Comparison of ENCODE assay signal across 7 cellular contexts in genomic region chr12:75560167-75560566, GRCh38. TPM values are rescaled to one million over a fixed set of nuclear protein-coding genes. Genes with fewer than 3 reads are reported as not detected.
DNase-seq lines count a peak whose midpoint lies in the region; ATAC-seq and TF ChIP-seq lines count a peak whose summit lies in the region.

No MANE protein-coding gene starts in this region.

- H3K27me3 Mint-ChIP-seq in endodermal cell (ENCODE audit: insufficient read depth), result no peaks in the 10 kb centered on the region
- peaks cover 45% of the 10 kb centered on the region for H3K27me3 Mint-ChIP-seq in activated T-helper 2 cell treated with anti-CD3 and anti-CD28 coated beads, Interferon-gamma antibody, Interleukin-2, Interleukin-4, amounts not matched to agents 10 μg/mL and 5 μg/mL and 100 μg/mL, durations not matched to agents 14 hours and 24 hours and 36 hours (ENCODE audit: low read depth)

- TF ChIP-seq CTCF in GM13976 (IDR thresholded peaks at IDR 0.05; ENCODE audit: borderline replicate concordance, control extremely low read depth, extremely low read depth, insufficient read depth, missing control alignments) (peak; percentile 23), endodermal cell (conservative IDR thresholded peaks at IDR 0.05) (peak; percentile 26), psoas muscle (IDR thresholded peaks at IDR 0.05) (peak; percentile 22)

- no peak for ATAC-seq in psoas muscle
- ATAC-seq in HG03354 (IDR thresholded peaks at IDR 0.05; ENCODE audit: poor library complexity, severe bottlenecking, unreplicated experiment), result no peak

- no peak overlapping the region for H3K9ac ChIP-seq in endodermal cell (ENCODE audit: extremely low read depth, low read length, poor library complexity, severe bottlenecking)

- H3K4me1 Mint-ChIP-seq in endodermal cell, result no peaks in the 10 kb centered on the region
- peaks cover 4% of the 10 kb centered on the region for H3K4me1 Mint-ChIP-seq in activated T-helper 2 cell treated with anti-CD3 and anti-CD28 coated beads, Interferon-gamma antibody, Interleukin-2, Interleukin-4, amounts not matched to agents 10 μg/mL and 5 μg/mL and 100 μg/mL, durations not matched to agents 14 hours and 24 hours and 36 hours (ENCODE audit: low read depth)

- H3K36me3 Mint-ChIP-seq in endodermal cell (ENCODE audit: low read depth), result no peaks in the 10 kb centered on the region
- no peaks in the 10 kb centered on the region for H3K36me3 Mint-ChIP-seq in activated T-helper 2 cell treated with anti-CD3 and anti-CD28 coated beads, Interferon-gamma antibody, Interleukin-2, Interleukin-4, amounts not matched to agents 10 μg/mL and 5 μg/mL and 100 μg/mL, durations not matched to agents 14 hours and 24 hours and 36 hours (ENCODE audit: low read depth)

- in situ Hi-C loops in GM13976 (cut with MboI; ENCODE audit: low sequenced_read_pairs, unreplicated experiment), result no loop called here

- H3K4me3 ChIP-seq in endodermal cell (ENCODE audit: low read length) (no peak overlapping the region), psoas muscle (no peak overlapping the region)

- no peak overlapping the region for H3K4me3 Mint-ChIP-seq in endodermal cell
- H3K4me3 Mint-ChIP-seq in activated T-helper 2 cell treated with anti-CD3 and anti-CD28 coated beads, Interferon-gamma antibody, Interleukin-2, Interleukin-4, amounts not matched to agents 10 μg/mL and 5 μg/mL and 100 μg/mL, durations not matched to agents 14 hours and 24 hours and 36 hours (ENCODE audit: low read depth), result no peak overlapping the region

- intact Hi-C loops in psoas muscle (cut with DNase I), result no loop called here
- intact Hi-C loops in activated T-helper 2 cell treated with anti-CD3 and anti-CD28 coated beads, Interferon-gamma antibody, Interleukin-2, Interleukin-4, amounts not matched to agents 10 μg/mL and 5 μg/mL and 100 μg/mL, durations not matched to agents 14 hours and 24 hours and 36 hours (cut with micrococcal nuclease), result no loop called here

- H3K9me3 Mint-ChIP-seq in endodermal cell, result peaks cover 8% of the 10 kb centered on the region
- H3K9me3 Mint-ChIP-seq in activated T-helper 2 cell treated with anti-CD3 and anti-CD28 coated beads, Interferon-gamma antibody, Interleukin-2, Interleukin-4, amounts not matched to agents 10 μg/mL and 5 μg/mL and 100 μg/mL, durations not matched to agents 14 hours and 24 hours and 36 hours, result no peaks in the 10 kb centered on the region

- no peaks in the 10 kb centered on the region for H3K4me1 ChIP-seq in endodermal cell (ENCODE audit: control insufficient read depth, insufficient read depth, low read length)
- no peaks in the 10 kb centered on the region for H3K4me1 ChIP-seq in psoas muscle

- H3K27ac ChIP-seq in endodermal cell (ENCODE audit: low read depth, low read length) (no peak overlapping the region), psoas muscle (no peak overlapping the region)

- H3K36me3 ChIP-seq in endodermal cell (ENCODE audit: control insufficient read depth, insufficient read depth, low read length), result no peaks in the 10 kb centered on the region
- no peaks in the 10 kb centered on the region for H3K36me3 ChIP-seq in psoas muscle (ENCODE audit: insufficient read depth in 1 of 2, low read depth in 1 of 2)

- WGBS in endodermal cell (ENCODE audit: insufficient coverage in 1 of 2, insufficient read length in 1 of 2), 2 experiments, result 79 to 100% methylated on average over 1 to 2 of the region's 2 CpGs
- 20 to 29% (median 25%) methylated on average over 2 of the region's 2 CpGs for whole genome bisulfite sequencing in psoas muscle, 3 donors

- peaks cover 6% of the 10 kb centered on the region for H3K9me3 ChIP-seq in endodermal cell (ENCODE audit: control insufficient read depth, low read length)
- no peaks in the 10 kb centered on the region for H3K9me3 ChIP-seq in psoas muscle

- H3K27ac Mint-ChIP-seq in endodermal cell, result no peak overlapping the region
- no peak overlapping the region for H3K27ac Mint-ChIP-seq in activated T-helper 2 cell treated with anti-CD3 and anti-CD28 coated beads, Interferon-gamma antibody, Interleukin-2, Interleukin-4, amounts not matched to agents 10 μg/mL and 5 μg/mL and 100 μg/mL, durations not matched to agents 14 hours and 24 hours and 36 hours

- H3K27me3 ChIP-seq in endodermal cell (ENCODE audit: control insufficient read depth, insufficient read depth, low read length, poor library complexity, severe bottlenecking) (no peaks in the 10 kb centered on the region), psoas muscle (ENCODE audit: insufficient read depth in 3 of 3, low read length in 2 of 3) (no peaks in the 10 kb centered on the region)

- DNase-seq in GM13976 (ENCODE audit: low spot score) (peak; percentile 12), NCI-H1694 (lab: John Stamatoyannopoulos, UW) (peak; percentile 61), endodermal cell (no peak), psoas muscle (no peak), NCI-H187 (lab: John Stamatoyannopoulos, UW) (no peak)
- no peak for DNase-seq in activated T-helper 2 cell treated with anti-CD3 and anti-CD28 coated beads, Interferon-gamma antibody, Interleukin-2, Interleukin-4, amounts not matched to agents 10 μg/mL and 5 μg/mL and 100 μg/mL, durations not matched to agents 14 hours and 24 hours and 36 hours (ENCODE audit: low spot score)

RNA-seq across cellular contexts. Expression of gene KRR1, which starts 48.8 kb away (rescaled TPM):
- total RNA-seq in endodermal cell, result 10 to 100 TPM; 60.7 to 75.2 TPM
- polyA plus RNA-seq in endodermal cell (2013, experiment 1 of 2), result 33.0 TPM
- polyA plus RNA-seq in endodermal cell (2013, experiment 2 of 2), result 37.5 TPM
- total RNA-seq in psoas muscle, result 10 to 100 TPM; 43.1 to 64.9 (median 50.9) TPM
- polyA plus RNA-seq in psoas muscle, result 10 to 100 TPM; 15.7 to 40.4 (median 32.4) TPM
- 114 and 119 TPM in 2 replicates for total RNA-seq in activated T-helper 2 cell treated with anti-CD3 and anti-CD28 coated beads, Interferon-gamma antibody, Interleukin-2, Interleukin-4, amounts not matched to agents 10 μg/mL and 5 μg/mL and 100 μg/mL, durations not matched to agents 14 hours and 24 hours and 36 hours

Comparison
In these comparisons a context has a peak if more than half of its experiments do, and no peak if none do; other contexts are left out.
1. DNase-seq: peak in GM13976 (single experiment) and NCI-H1694 (single experiment); none in endodermal cell (single experiment), psoas muscle (0 of 2), NCI-H187 (0 of 2) and activated T-helper 2 cell treated with anti-CD3 and anti-CD28 coated beads, Interferon-gamma antibody, Interleukin-2, Interleukin-4, amounts not matched to agents 10 μg/mL and 5 μg/mL and 100 μg/mL, durations not matched to agents 14 hours and 24 hours and 36 hours (single experiment).
2. Peak in every context shown above with its lines, with median percentiles within 50 percentile points of each other: CTCF ChIP-seq.